Comparison of ENCODE assay signal across 8 cellular contexts in the genomic region with DNA sequence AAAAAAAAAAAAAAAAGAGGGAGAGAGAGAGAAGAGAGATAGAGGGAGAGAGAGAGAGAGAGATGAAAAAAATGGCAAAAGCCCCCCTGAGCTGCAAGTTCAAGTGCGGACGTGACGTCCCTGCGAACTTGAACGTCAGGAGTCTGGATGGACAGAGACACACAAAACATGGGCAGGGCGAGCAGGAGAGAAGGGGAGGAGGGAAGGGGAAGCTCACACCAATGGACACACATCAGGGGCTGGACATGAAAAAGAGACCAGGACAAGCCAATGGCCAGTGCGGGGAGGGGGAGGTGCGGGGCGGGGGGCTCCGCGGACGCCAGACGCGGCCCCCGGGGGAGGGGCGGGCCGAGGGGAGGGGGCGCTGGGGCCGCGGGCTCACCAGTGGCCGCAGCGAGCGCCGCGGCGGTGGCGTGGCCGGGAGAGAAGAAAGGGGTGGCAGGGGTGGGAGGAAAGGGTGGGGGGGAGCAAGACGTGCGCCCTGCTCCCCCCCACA. TPM values are rescaled to one million over a fixed set of nuclear protein-coding genes. Genes with fewer than 3 reads are reported as not detected.
A peak's percentile ranks its signal among the peaks of the same experiment; 100 is the strongest.
DNase-seq lines count a peak whose midpoint lies in the region; ATAC-seq, FAIRE-seq and TF ChIP-seq lines count a peak whose summit lies in the region.

TSS of gene BCL11A (minus strand) at position 159 of the 496 bp plus-strand sequence. CDS start 384 bp downstream, outside the sequence.

- peaks cover 8% of the 10 kb centered on the region for H3K36me3 Mint-ChIP-seq in IgD-negative memory B cell

- peak within 1 kb of the TSS; percentile 84 to 98 (median 94) for H3K27ac Mint-ChIP-seq in IgD-negative memory B cell

- H3K36me3 ChIP-seq in OCI-LY7 (ENCODE audit: insufficient read depth, low read length) (peaks cover 16% of the 10 kb centered on the region), bronchial epithelial cell (ENCODE audit: control insufficient read depth, insufficient read depth, low read length) (no peaks in the 10 kb centered on the region), kidney (ENCODE audit: control insufficient read depth in 1 of 2, insufficient read depth in 2 of 2, low read length in 2 of 2) (no peaks in the 10 kb centered on the region)

- peaks cover 66% of the 10 kb centered on the region for H3K79me2 ChIP-seq in OCI-LY7 (ENCODE audit: insufficient read depth, low read depth, low read length)

- FAIRE-seq in bronchial epithelial cell (lab: Jason Lieb, UNC) (no peak), kidney (lab: Jason Lieb, UNC) (no peak)

- peak within 1 kb of the TSS; percentile 90 for H3K27ac ChIP-seq in OCI-LY7 (ENCODE audit: low read depth, low read length, poor library complexity, severe bottlenecking)
- H3K27ac ChIP-seq in kidney (ENCODE audit: low read depth in 2 of 2, low read length in 2 of 2): no peak within 1 kb of the TSS

- ATAC-seq in stimulated activated naive CD8-positive, alpha-beta T cell treated with anti-CD3 and anti-CD28 coated beads, Interleukin-15, Interleukin-2, amounts not matched to agents 100 U/mL and 50 U/mL, for 24 hours: no peak
- ATAC-seq in GM18867 (IDR thresholded peaks at IDR 0.05; ENCODE audit: unreplicated experiment) (no peak), HG03039 (IDR thresholded peaks at IDR 0.05; ENCODE audit: unreplicated experiment) (no peak)

- no TSS peak for BruUV-seq in OCI-LY7 (replicated peaks; lab: Mats Ljungman, UMichigan)

- H3K9me2 ChIP-seq in OCI-LY7 (ENCODE audit: insufficient read depth, low read length): no peaks in the 10 kb centered on the region

- peak; percentile 42 for DNase-seq in GM10248 (ENCODE audit: extremely low spot score)
- DNase-seq in OCI-LY7 (ENCODE audit: low spot score): peak; percentile 89
- peak; percentile 83 for DNase-seq in bronchial epithelial cell (ENCODE audit: low read depth)
- peak; percentile 79 for DNase-seq in kidney
- peak; percentile 26 for DNase-seq in stimulated activated naive CD8-positive, alpha-beta T cell treated with anti-CD3 and anti-CD28 coated beads, Interleukin-15, Interleukin-2, amounts not matched to agents 100 U/mL and 50 U/mL, for 24 hours

- H3K9me3 Mint-ChIP-seq in IgD-negative memory B cell: no peaks in the 10 kb centered on the region

- H3K27me3 Mint-ChIP-seq in IgD-negative memory B cell: no peaks in the 10 kb centered on the region

- CTCF ChIA-PET in GM10248 (lab: Yijun Ruan, JAX): interaction anchor here (1.0 to 1.6 kb wide), 3 partner anchors 10 to 1528 kb away, joined by 3 to 6 read pairs (median 4); no protein-coding TSS in a partner anchor
- CTCF ChIA-PET in OCI-LY7 (lab: Charles Lee; ENCODE audit: unreplicated experiment): interaction anchor here (0.6 to 1.3 kb wide), 3 partner anchors 31 to 226 kb away, joined by 3 to 5 read pairs (median 4); no protein-coding TSS in a partner anchor

- peaks cover 3% of the 10 kb centered on the region for H3K27me3 ChIP-seq in bronchial epithelial cell (ENCODE audit: control insufficient read depth, insufficient read depth, low read length)

- no peaks in the 10 kb centered on the region for H4K20me1 ChIP-seq in OCI-LY7 (ENCODE audit: insufficient read depth, low read length)

- intact Hi-C loops in OCI-LY7 (cut with micrococcal nuclease; ENCODE audit: unreplicated experiment): loop anchor here (5.0 to 10.0 kb wide), 4 partner anchors 331 to 1481 kb away; partner anchors contain the start of gene REL
- intact Hi-C loops in kidney (cut with DNase I): no loop called here

- H3K9me3 ChIP-seq in OCI-LY7 (ENCODE audit: low read length) (no peaks in the 10 kb centered on the region), kidney (ENCODE audit: control insufficient read depth in 1 of 2, low read length in 2 of 2) (no peaks in the 10 kb centered on the region)

- peak within 1 kb of the TSS; percentile 93 for H3K4me3 ChIP-seq in OCI-LY7 (ENCODE audit: low read depth, low read length, poor library complexity, severe bottlenecking)
- peak within 1 kb of the TSS; percentile 88 for H3K4me3 ChIP-seq in bronchial epithelial cell (ENCODE audit: low read depth, low read length)
- H3K4me3 ChIP-seq in kidney (ENCODE audit: low read length in 2 of 2): peak within 1 kb of the TSS; percentile 52 to 74

- TF ChIP-seq CTCF in GM10248 (IDR thresholded peaks at IDR 0.05; ENCODE audit: control extremely low read depth, extremely low read depth, low read depth, missing control alignments) (no peak), OCI-LY7 (conservative IDR thresholded peaks at IDR 0.05; ENCODE audit: low read length) (no peak), bronchial epithelial cell (IDR thresholded peaks at IDR 0.05; ENCODE audit: insufficient read depth, low read length, severe bottlenecking) (no peak), kidney (IDR thresholded peaks at IDR 0.05; ENCODE audit: borderline replicate concordance, extremely low read depth, insufficient read depth) (no peak)

- H3K4me3 Mint-ChIP-seq in IgD-negative memory B cell: peak within 1 kb of the TSS; percentile 85 to 99 (median 96)

- H3K4me1 Mint-ChIP-seq in IgD-negative memory B cell: peaks cover 7 to 12% (median 8%) of the 10 kb centered on the region in 3 donors

- no peak within 1 kb of the TSS for H3K9ac ChIP-seq in kidney (ENCODE audit: low read length in 2 of 2)

- peak within 1 kb of the TSS; percentile 100 for H3K4me2 ChIP-seq in OCI-LY7 (ENCODE audit: low read length)

- H2AFZ ChIP-seq in OCI-LY7 (ENCODE audit: low read length): peak within 1 kb of the TSS; percentile 71

- POLR2A ChIA-PET in GM10248 (lab: Yijun Ruan, JAX): no interaction called here
- POLR2A ChIA-PET in OCI-LY7 (lab: Charles Lee): interaction anchor here (0.5 to 1.4 kb wide), 8 partner anchors 14 to 729 kb away, joined by 3 to 6 read pairs (median 3); no protein-coding TSS in a partner anchor

- H3K4me1 ChIP-seq in OCI-LY7 (ENCODE audit: insufficient read depth, low read length, poor library complexity, severe bottlenecking): peaks cover 17% of the 10 kb centered on the region
- H3K4me1 ChIP-seq in kidney (ENCODE audit: control insufficient read depth in 1 of 2, insufficient read depth in 1 of 2, low read depth in 1 of 2, low read length in 2 of 2): peaks cover 2 to 17% of the 10 kb centered on the region in 2 donors

RNA-seq across cellular contexts. Expression of gene BCL11A, which starts in this region (rescaled TPM):
- 189 TPM for polyA plus RNA-seq in IgD-negative memory B cell
- total RNA-seq in OCI-LY7 (2014; rRNA removed; shearing (Covaris generic)): 54.9 and 64.3 TPM in 2 replicates
- total RNA-seq in OCI-LY7 (2022): 163 and 167 TPM in 2 replicates
- 1.8 and 3.6 TPM in 2 replicates for total RNA-seq in bronchial epithelial cell
- 8.7 TPM for total RNA-seq in kidney
- 1.4 TPM for polyA plus RNA-seq in kidney (ENCODE audit: insufficient read depth, low read depth, low replicate concordance)

Comparison
In these comparisons a context has a peak if more than half of its experiments do, and no peak if none do; other contexts are left out.
1. RNA of gene BCL11A (polyA plus RNA-seq): 189 TPM in IgD-negative memory B cell (single experiment); 1.4 TPM in kidney (single experiment); every median in the first group is over 10 times any median in the second.
2. DNase-seq: peak in every context shown above with its lines; median percentile 89 in OCI-LY7; 83 in bronchial epithelial cell; 79 in kidney; 42 in GM10248; 26 in stimulated activated naive CD8-positive, alpha-beta T cell treated with anti-CD3 and anti-CD28 coated beads, Interleukin-15, Interleukin-2, amounts not matched to agents 100 U/mL and 50 U/mL, for 24 hours.
3. Peak in every context shown above with its lines, with median percentiles within 50 percentile points of each other: H3K4me3 ChIP-seq.